In the genomic region with DNA sequence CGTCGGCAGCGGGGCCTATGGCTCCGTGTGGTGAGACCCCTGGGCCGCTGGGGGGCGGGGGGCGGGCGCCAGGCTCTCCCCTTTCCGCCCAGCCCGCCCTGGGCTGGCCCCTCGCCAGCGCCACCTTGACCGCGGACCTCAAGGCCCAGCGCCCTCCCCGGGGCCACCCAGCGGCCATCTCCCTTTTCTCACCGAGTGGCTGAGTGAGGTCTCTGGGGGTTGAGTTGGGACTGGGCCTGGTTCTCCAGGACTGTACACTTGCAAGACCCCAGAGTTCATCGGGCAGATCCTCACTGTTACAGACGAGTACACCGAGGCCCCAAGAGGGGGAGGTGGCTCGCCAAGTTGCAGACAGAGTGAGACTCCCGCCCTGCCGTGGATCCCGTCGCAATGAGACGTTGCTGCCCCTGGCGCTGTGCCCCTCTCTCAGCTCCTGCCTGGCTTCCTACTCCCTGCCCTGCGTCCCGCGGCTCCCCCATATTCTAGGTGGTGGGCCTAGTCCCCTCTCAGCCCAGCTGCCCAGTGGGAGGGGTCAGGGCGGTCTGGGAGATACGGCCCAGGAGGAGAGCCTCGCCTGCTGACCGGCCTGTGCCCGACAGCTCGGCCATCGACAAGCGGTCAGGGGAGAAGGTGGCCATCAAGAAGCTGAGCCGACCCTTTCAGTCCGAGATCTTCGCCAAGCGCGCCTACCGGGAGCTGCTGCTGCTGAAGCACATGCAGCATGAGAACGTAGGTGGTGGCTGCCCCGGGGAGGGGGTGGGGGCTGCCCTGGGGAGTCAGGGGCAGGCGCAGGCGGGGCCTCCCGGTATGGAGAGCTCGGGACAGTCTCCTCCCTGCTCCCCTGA, we compare ENCODE assay signal across 8 cellular contexts. TPM values are rescaled to one million over a fixed set of nuclear protein-coding genes. Genes with fewer than 3 reads are reported as not detected.
DNase-seq lines count a peak whose midpoint lies in the region; ATAC-seq and TF ChIP-seq lines count a peak whose summit lies in the region.

No MANE protein-coding gene starts in this region.

- peaks cover 10% of the 10 kb centered on the region for H3K36me3 ChIP-seq in CD4-positive, alpha-beta memory T cell (ENCODE audit: insufficient read depth, low read length)

- peak overlapping the region; percentile 58 to 85 for H3K4me3 ChIP-seq in CD4-positive, alpha-beta memory T cell (ENCODE audit: low read length in 2 of 2)

- no peaks in the 10 kb centered on the region for H3K27me3 ChIP-seq in CD4-positive, alpha-beta memory T cell (ENCODE audit: insufficient read depth, low read length)

- no peaks in the 10 kb centered on the region for H3K9me3 Mint-ChIP-seq in CD4-positive, alpha-beta memory T cell

- peak overlapping the region; percentile 88 to 93 (median 91) for H3K27ac Mint-ChIP-seq in CD4-positive, alpha-beta memory T cell

- peaks cover 59% of the 10 kb centered on the region for H3K4me1 ChIP-seq in CD4-positive, alpha-beta memory T cell (ENCODE audit: insufficient read depth, low read length)

- no peak for TF ChIP-seq CTCF in RWPE1 (conservative IDR thresholded peaks at IDR 0.05; ENCODE audit: low read depth)

- H3K4me3 Mint-ChIP-seq in CD4-positive, alpha-beta memory T cell: peak overlapping the region; percentile 87 to 91 (median 88)

- peaks cover 41 to 58% (median 50%) of the 10 kb centered on the region in 4 donors for H3K4me1 Mint-ChIP-seq in CD4-positive, alpha-beta memory T cell

- H3K9me3 ChIP-seq in CD4-positive, alpha-beta memory T cell (ENCODE audit: control insufficient read depth in 1 of 2, low read length in 2 of 2): no peaks in the 10 kb centered on the region

- POLR2A ChIA-PET in CD4-positive, alpha-beta memory T cell (lab: Charles Lee; ENCODE audit: partially characterized antibody): interaction anchor here (0.7 to 5.0 kb wide), 20 partner anchors 8 to 311 kb away, joined by 3 to 93 read pairs (median 8); a partner anchor contains a TSS
- POLR2A ChIA-PET in RWPE1 (lab: Yijun Ruan, JAX; ENCODE audit: low non-redundant PET): interaction anchor here (0.5 to 1.0 kb wide), 2 partner anchors 15 to 102 kb away, joined by 3 read pairs; no protein-coding TSS in a partner anchor

- no peaks in the 10 kb centered on the region for H3K27me3 Mint-ChIP-seq in CD4-positive, alpha-beta memory T cell

- CTCF ChIA-PET in CD4-positive, alpha-beta memory T cell (lab: Charles Lee; ENCODE audit: partially characterized antibody): interaction anchor here (0.8 to 4.7 kb wide), 15 partner anchors 9 to 102 kb away, joined by 3 to 58 read pairs (median 6); a partner anchor contains a TSS
- CTCF ChIA-PET in RWPE1 (lab: Yijun Ruan, JAX): interaction anchor here (0.6 to 1.5 kb wide), 4 partner anchors 13 to 227 kb away, joined by 3 to 5 read pairs (median 4); no protein-coding TSS in a partner anchor

- intact Hi-C loops in CD4-positive, alpha-beta memory T cell (cut with micrococcal nuclease): loop anchor here (1.0 to 2.0 kb wide), 4 partner anchors 8 to 66 kb away; a partner anchor contains a TSS

- peak overlapping the region; percentile 86 for H3K27ac ChIP-seq in CD4-positive, alpha-beta memory T cell (ENCODE audit: low read depth, low read length)
- H3K27ac ChIP-seq in RWPE1: no peak overlapping the region

- peaks cover 21 to 25% of the 10 kb centered on the region in 2 donors for H3K36me3 Mint-ChIP-seq in CD4-positive, alpha-beta memory T cell

- DNase-seq in CD4-positive, alpha-beta memory T cell: peak; percentile 34 to 72 (median 38)
- DNase-seq in RWPE1 (ENCODE audit: low spot score) (peak; percentile 58), amniotic epithelial cell (ENCODE audit: low read depth) (peak; percentile 27), islet precursor cell (peak; percentile 72), inferior parietal cortex (ENCODE audit: extremely low spot score) (no peak)
- DNase-seq in stimulated activated CD4-positive, alpha-beta T cell treated with anti-CD3 and anti-CD28 coated beads, Interleukin-4, amount 100 ng/mL, for 1 hour: peak; percentile 75

- ATAC-seq in HG02588 (IDR thresholded peaks at IDR 0.05; ENCODE audit: unreplicated experiment): peak; percentile 36
- ATAC-seq in GM21717 (IDR thresholded peaks at IDR 0.05; ENCODE audit: unreplicated experiment): no peak

RNA-seq across cellular contexts. Expression of a gene that starts 0.6 kb away (rescaled TPM):
- total RNA-seq in CD4-positive, alpha-beta memory T cell: 10 to 100 TPM; 29.6 to 30.4 TPM
- 10 to 100 TPM; 29.1 to 36.8 TPM for polyA plus RNA-seq in CD4-positive, alpha-beta memory T cell
